ENCODE assay signal across 24 cellular contexts in the genomic region with DNA sequence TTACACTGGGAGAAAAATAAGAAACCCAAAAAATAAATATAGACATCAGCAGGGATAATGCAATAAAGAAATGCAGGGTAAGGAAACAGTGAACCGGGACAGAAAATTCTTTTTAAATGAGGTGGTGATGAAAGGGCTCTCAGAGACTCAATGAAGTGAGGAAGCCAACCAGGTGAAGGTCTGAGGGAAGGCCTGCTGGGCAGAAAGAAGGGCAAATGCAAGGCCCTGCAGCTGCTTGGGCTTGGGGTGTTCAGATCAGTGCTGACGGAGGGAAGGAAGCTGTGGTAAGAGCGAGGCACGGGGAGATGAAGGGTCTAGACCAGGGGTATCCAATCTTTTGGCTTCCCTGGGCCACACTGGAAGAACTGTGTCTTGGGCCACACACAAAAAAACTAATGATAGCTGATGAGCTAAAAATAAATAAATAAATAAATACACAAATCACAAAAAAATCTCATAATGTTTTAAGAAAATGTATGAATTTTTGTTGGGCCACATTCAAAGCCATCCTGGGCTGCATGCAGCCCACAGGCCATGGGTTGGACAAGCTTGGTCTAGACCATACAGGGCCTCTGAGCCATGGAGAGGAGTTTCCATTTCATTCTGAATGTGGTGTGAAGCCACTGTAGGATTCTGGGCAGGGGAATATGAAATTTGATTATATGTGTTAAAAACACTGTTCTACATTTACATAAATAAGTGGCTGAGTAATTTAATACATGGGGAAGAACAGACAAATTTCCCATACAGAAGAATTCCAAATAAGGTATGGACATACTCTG.
"Had no signal": no experiment of that assay in that cellular context is flagged by ENCODE, and none has a peak within 500 bp of the region (broad histone marks: within the 10 kb centered on the region; RNA-seq: fewer than 3 reads in every experiment).

No MANE protein-coding gene starts in this region.

- H3K4me2 ChIP-seq: smooth muscle cell had no signal

- DNase-seq: activated CD4-positive, alpha-beta T cell treated with anti-CD3 and anti-CD28 coated beads for 48 hours; activated CD8-positive, alpha-beta memory T cell treated with anti-CD3 and anti-CD28 coated beads, Interleukin-2, amount 10 ng/mL, durations not matched to agents 7 days and 5 days; activated CD8-positive, alpha-beta T cell treated with anti-CD3 and anti-CD28 coated beads for 36 hours; activated gamma-delta T cell treated with Interleukin-2 at 50 U/mL for 16 hours; activated T-cell treated with anti-CD3 and anti-CD28 coated beads for 4 hours; adrenal gland; brain microvascular endothelial cell; caudate nucleus; effector CD4-positive, alpha-beta T cell; foreskin fibroblast; naive B cell; retina; sigmoid colon; stimulated activated CD4-positive, alpha-beta T cell treated with anti-CD3 and anti-CD28 coated beads, Interleukin-15, amount 100 ng/mL, for 24 hours; stimulated activated naive CD4-positive, alpha-beta T cell treated with Interleukin-2 at 50 U/mL for 16 hours; substantia nigra; T-helper 9 cell; tibial artery had no signal

- H3K4me3 Mint-ChIP-seq: activated CD8-positive, alpha-beta memory T cell treated with anti-CD3 and anti-CD28 coated beads, Interleukin-2, amount 10 ng/mL, durations not matched to agents 7 days and 5 days; activated CD8-positive, alpha-beta T cell treated with anti-CD3 and anti-CD28 coated beads for 36 hours; activated naive CD4-positive, alpha-beta T cell treated with anti-CD3 and anti-CD28 coated beads, Interleukin-2, amount 50 U/mL, for 24 hours; dendritic cell treated with granulocyte-macrophage colony-stimulating factor and Interleukin-4, amounts not matched to agents 40 ng/mL and 50 ng/mL, for 4 days; naive B cell had no signal

- H3K27ac ChIP-seq: adrenal gland, ascending aorta, brain microvascular endothelial cell, sigmoid colon, tibial artery had no signal

- H3K9me3 Mint-ChIP-seq: activated CD8-positive, alpha-beta T cell treated with anti-CD3 and anti-CD28 coated beads for 36 hours; activated naive CD4-positive, alpha-beta T cell treated with anti-CD3 and anti-CD28 coated beads, Interleukin-2, amount 50 U/mL, for 24 hours; dendritic cell treated with granulocyte-macrophage colony-stimulating factor and Interleukin-4, amounts not matched to agents 40 ng/mL and 50 ng/mL, for 4 days had no signal

- H3K27ac Mint-ChIP-seq: activated CD8-positive, alpha-beta memory T cell treated with anti-CD3 and anti-CD28 coated beads, Interleukin-2, amount 10 ng/mL, durations not matched to agents 7 days and 5 days; activated CD8-positive, alpha-beta T cell treated with anti-CD3 and anti-CD28 coated beads for 36 hours; activated naive CD4-positive, alpha-beta T cell treated with anti-CD3 and anti-CD28 coated beads, Interleukin-2, amount 50 U/mL, for 24 hours; dendritic cell treated with granulocyte-macrophage colony-stimulating factor and Interleukin-4, amounts not matched to agents 40 ng/mL and 50 ng/mL, for 4 days; progenitor cell of endocrine pancreas had no signal

- H3K36me3 ChIP-seq: adrenal gland, ascending aorta, brain microvascular endothelial cell, sigmoid colon had no signal

- H3K4me1 ChIP-seq: adrenal gland, ascending aorta, sigmoid colon, tibial artery had no signal

- H3K4me1 Mint-ChIP-seq: activated naive CD4-positive, alpha-beta T cell treated with anti-CD3 and anti-CD28 coated beads, Interleukin-2, amount 50 U/mL, for 24 hours had no signal

- H3K4me3 ChIP-seq: adrenal gland, ascending aorta, lung, sigmoid colon, smooth muscle cell, tibial artery had no signal

- H3K27me3 ChIP-seq: adrenal gland, ascending aorta, brain microvascular endothelial cell, sigmoid colon, tibial artery had no signal

- H3K27me3 Mint-ChIP-seq: activated CD8-positive, alpha-beta memory T cell treated with anti-CD3 and anti-CD28 coated beads, Interleukin-2, amount 10 ng/mL, durations not matched to agents 7 days and 5 days; activated CD8-positive, alpha-beta T cell treated with anti-CD3 and anti-CD28 coated beads for 36 hours; activated naive CD4-positive, alpha-beta T cell treated with anti-CD3 and anti-CD28 coated beads, Interleukin-2, amount 50 U/mL, for 24 hours; dendritic cell treated with granulocyte-macrophage colony-stimulating factor and Interleukin-4, amounts not matched to agents 40 ng/mL and 50 ng/mL, for 4 days; naive B cell; progenitor cell of endocrine pancreas had no signal

- H3K9me3 ChIP-seq: adrenal gland, ascending aorta, sigmoid colon, tibial artery had no signal
